15 cellular contexts compared by ENCODE assay signal in the genomic region with DNA sequence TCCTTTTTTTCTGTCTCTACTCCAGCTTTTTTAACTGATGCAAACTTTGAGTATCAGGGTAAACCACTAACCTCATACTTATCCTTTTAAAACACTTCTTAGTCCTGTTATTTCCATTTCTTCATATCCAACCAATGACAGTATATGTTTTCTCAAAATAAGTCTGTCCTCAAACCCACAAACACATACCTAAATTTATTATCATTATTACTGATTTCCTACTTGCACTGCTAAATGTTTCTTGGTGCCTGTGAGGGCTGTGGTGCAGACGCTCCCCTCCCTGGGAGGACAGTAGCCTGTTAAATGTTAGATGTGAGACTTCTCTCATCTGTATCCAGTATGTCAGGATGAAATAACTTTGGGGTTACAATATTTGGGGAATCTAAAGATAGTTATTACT.
A peak's percentile ranks its signal among the peaks of the same experiment; 100 is the strongest.
DNase-seq lines count a peak whose midpoint lies in the region; ATAC-seq and TF ChIP-seq lines count a peak whose summit lies in the region.
"Had no signal": no experiment of that assay in that cellular context is flagged by ENCODE, and none has a peak within 500 bp of the region (broad histone marks: within the 10 kb centered on the region; RNA-seq: fewer than 3 reads in every experiment).

No MANE protein-coding gene starts in this region.

- no peaks in the 10 kb centered on the region for H3K27me3 ChIP-seq in esophagus muscularis mucosa
- no peaks in the 10 kb centered on the region for H3K27me3 ChIP-seq in PC-9 (ENCODE audit: insufficient read depth, low read depth)

- H3K9me2 ChIP-seq in PC-9 (ENCODE audit: insufficient read depth), result no peaks in the 10 kb centered on the region

- no peaks in the 10 kb centered on the region for H3K79me2 ChIP-seq in PC-9 (ENCODE audit: low read depth)

- POLR2A ChIA-PET in PC-9 (lab: Charles Lee; ENCODE audit: unreplicated experiment), result no interaction called here

- H3K27ac ChIP-seq in esophagus muscularis mucosa (replicated peaks in 1 of 4), result peak overlapping the region; percentile 53 to 76 (median 66)
- H3K27ac ChIP-seq in PC-9, result no peak overlapping the region

- no peak overlapping the region for H2AFZ ChIP-seq in PC-9

- H3K4me3 ChIP-seq in esophagus muscularis mucosa, result no peak overlapping the region
- H3K4me3 ChIP-seq in PC-9, result no peak overlapping the region

- CTCF ChIA-PET in PC-9 (lab: Charles Lee), result no interaction called here

- H3K4me1 ChIP-seq in esophagus muscularis mucosa, result peaks cover 21 to 38% (median 31%) of the 10 kb centered on the region in 4 donors
- H3K4me1 ChIP-seq in PC-9 (replicated peaks; ENCODE audit: insufficient read depth), result peaks cover 4% of the 10 kb centered on the region; the same call in 1 of the 2 replicates

- H3K36me3 ChIP-seq in esophagus muscularis mucosa (no peaks in the 10 kb centered on the region), PC-9 (ENCODE audit: low read depth) (no peaks in the 10 kb centered on the region)

- H3K4me2 ChIP-seq in PC-9, result no peak overlapping the region

- no peaks in the 10 kb centered on the region for H4K20me1 ChIP-seq in PC-9 (ENCODE audit: insufficient read depth)

- BruUV-seq in PC-9 (replicated peaks; lab: Mats Ljungman, UMichigan), result no TSS peak

- H3F3A ChIP-seq in PC-9 (ENCODE audit: insufficient read depth, low read depth), result no peaks in the 10 kb centered on the region

- no peak for TF ChIP-seq POLR2A in esophagus muscularis mucosa (IDR thresholded peaks at IDR 0.05; ENCODE audit: low read depth)

- ATAC-seq in sciatic nerve, result peak; percentile 76
- ATAC-seq in HG03039 (IDR thresholded peaks at IDR 0.05; ENCODE audit: unreplicated experiment), result no peak

- H3K9me3 ChIP-seq in esophagus muscularis mucosa, result no peaks in the 10 kb centered on the region
- H3K9me3 ChIP-seq in PC-9 (ENCODE audit: insufficient read depth, low read depth), result no peaks in the 10 kb centered on the region

- no peak for TF ChIP-seq EP300 in esophagus muscularis mucosa (IDR thresholded peaks at IDR 0.05)

- TF ChIP-seq CTCF in esophagus muscularis mucosa (IDR thresholded peaks at IDR 0.05), result no peak
- no peak for TF ChIP-seq CTCF in PC-9 (conservative IDR thresholded peaks at IDR 0.05)

- WGBS in esophagus muscularis mucosa, result 57% methylated on average over 1 of the region's 1 CpG

- intact Hi-C loops in esophagus muscularis mucosa (cut with DNase I), result no loop called here
- intact Hi-C loops in sciatic nerve (cut with DNase I), result no loop called here
- intact Hi-C loops in PC-9 (cut with micrococcal nuclease; ENCODE audit: unreplicated experiment), result loop anchor here (5.0 kb wide), 1 partner anchor 35 kb away; no protein-coding TSS in a partner anchor

- DNase-seq in AG08396 (ENCODE audit: low spot score) (peak; percentile 48), M059J (ENCODE audit: low read depth) (peak; percentile 40), esophagus muscularis mucosa (ENCODE audit: extremely low spot score) (no peak), sciatic nerve (ENCODE audit: low spot score) (no peak), NCI-H1694 (lab: John Stamatoyannopoulos, UW) (no peak), PC-9 (no peak), HUDEP-2 (lab: John Stamatoyannopoulos, UW; ENCODE audit: unreplicated experiment in 76 of 76) (no peak)
- DNase-seq: activated CD4-positive, alpha-beta T cell treated with anti-CD3 and anti-CD28 coated beads, Interleukin-2, amount 50 U/mL, for 4 hours; activated gamma-delta T cell; CD4-positive, alpha-beta memory T cell; NCI-H1092 treated with DMSO at 0.1 percent for 48 hours; NCI-H526; RPMI8226; T1000 had no signal

Comparison
In these comparisons a context has a peak if more than half of its experiments do, and no peak if none do; other contexts are left out.
1. DNase-seq: peak in AG08396 (single experiment) and M059J (single experiment); none in esophagus muscularis mucosa (single experiment), sciatic nerve (single experiment), NCI-H1694 (single experiment), PC-9 (0 of 2) and HUDEP-2 (0 of 76).